ENCODE assay signal across 25 cellular contexts in the genomic region with DNA sequence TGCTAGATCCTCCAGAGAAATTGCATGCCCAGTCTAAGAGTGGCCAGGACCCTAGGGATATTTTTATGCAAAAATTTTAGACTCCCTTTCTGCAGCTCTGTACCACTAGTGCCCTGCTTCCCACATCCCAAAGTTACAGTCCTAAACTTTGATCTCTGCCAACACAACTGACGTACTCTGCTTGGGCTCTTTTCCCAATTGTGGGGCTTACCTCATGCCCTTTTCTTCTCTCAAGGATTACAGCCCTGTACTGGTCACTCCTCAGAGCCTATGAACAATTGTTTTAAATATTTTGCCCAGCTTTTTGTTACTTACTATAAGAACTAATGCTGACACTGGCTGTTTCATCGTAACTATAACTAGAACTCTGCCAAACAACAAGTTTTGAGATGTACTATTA.
"Had no signal": no experiment of that assay in that cellular context is flagged by ENCODE, and none has a peak within 500 bp of the region (broad histone marks: within the 10 kb centered on the region; RNA-seq: fewer than 3 reads in every experiment).

No MANE protein-coding gene starts in this region.

- H3K79me2 ChIP-seq: hepatocyte had no signal

- H3K27me3 ChIP-seq: hepatocyte, pancreas, stomach, tibial artery, upper lobe of right lung had no signal

- H3K27ac ChIP-seq: hepatocyte, pancreas, prostate gland, skin epidermis, stomach, thoracic aorta, tibial artery, upper lobe of right lung had no signal

- DNase-seq: islet precursor cell; mesenchymal stem cell; naive thymus-derived CD8-positive, alpha-beta T cell; pancreas; posterior cingulate gyrus; retina; right cardiac atrium; stimulated activated CD4-positive, alpha-beta T cell treated with anti-CD3 and anti-CD28 coated beads, Interleukin-12 subunit alpha, Interleukin-12 subunit beta, amount 100 ng/mL, for 4 hours; stimulated activated CD4-positive, alpha-beta T cell treated with anti-CD3 and anti-CD28 coated beads, Interleukin-15, amount 100 ng/mL, for 24 hours; stimulated activated CD4-positive, alpha-beta T cell treated with anti-CD3 and anti-CD28 coated beads, Interleukin-2, amount 100 ng/mL, for 24 hours; stimulated activated CD4-positive, alpha-beta T cell treated with anti-CD3 and anti-CD28 coated beads, Interleukin-4, amount 100 ng/mL, for 1 hour; stimulated activated naive B cell treated with anti-CD40 and anti-IgM and Interleukin-4, amounts not matched to agents 10 μg/mL and 1 μg/mL and 100 μg/mL, for 72 hours; stimulated activated naive CD8-positive, alpha-beta T cell treated with anti-CD3 and anti-CD28 coated beads, Interleukin-15, Interleukin-2, amounts not matched to agents 100 U/mL and 50 U/mL, for 24 hours; stomach; tibial artery; trophoblast cell; upper lobe of right lung had no signal

- H3K27ac Mint-ChIP-seq: nephron had no signal

- H3K9me3 ChIP-seq: pancreas, prostate gland, stomach, thoracic aorta, tibial artery, upper lobe of right lung had no signal

- H2AFZ ChIP-seq: hepatocyte had no signal

- H3K4me1 Mint-ChIP-seq: nephron; neural crest cell; stimulated activated naive B cell treated with anti-CD40 and anti-IgM and Interleukin-4, amounts not matched to agents 10 μg/mL and 1 μg/mL and 100 μg/mL, for 72 hours had no signal

- H3K4me3 Mint-ChIP-seq: naive thymus-derived CD8-positive, alpha-beta T cell; nephron; neural crest cell; stimulated activated naive B cell treated with anti-CD40 and anti-IgM and Interleukin-4, amounts not matched to agents 10 μg/mL and 1 μg/mL and 100 μg/mL, for 72 hours had no signal

- H3K27me3 Mint-ChIP-seq: naive thymus-derived CD8-positive, alpha-beta T cell; stimulated activated naive B cell treated with anti-CD40 and anti-IgM and Interleukin-4, amounts not matched to agents 10 μg/mL and 1 μg/mL and 100 μg/mL, for 72 hours had no signal

- H3K9me3 Mint-ChIP-seq: naive thymus-derived CD8-positive, alpha-beta T cell; nephron; neural crest cell; stimulated activated naive B cell treated with anti-CD40 and anti-IgM and Interleukin-4, amounts not matched to agents 10 μg/mL and 1 μg/mL and 100 μg/mL, for 72 hours had no signal

- H3K4me2 ChIP-seq: hepatocyte had no signal

- H3K4me3 ChIP-seq: hepatocyte, lung, pancreas, prostate gland, skin epidermis, stomach, thoracic aorta, tibial artery, upper lobe of right lung had no signal

- H3K4me1 ChIP-seq: pancreas, prostate gland, stomach, upper lobe of right lung had no signal

- ATAC-seq: naive thymus-derived CD8-positive, alpha-beta T cell; pancreas; sciatic nerve; stimulated activated naive B cell treated with anti-CD40 and anti-IgM and Interleukin-4, amounts not matched to agents 10 μg/mL and 1 μg/mL and 100 μg/mL, for 72 hours; stimulated activated naive CD8-positive, alpha-beta T cell treated with anti-CD3 and anti-CD28 coated beads, Interleukin-15, Interleukin-2, amounts not matched to agents 100 U/mL and 50 U/mL, for 24 hours; upper lobe of right lung had no signal
